Comparison of ENCODE assay signal across 8 cellular contexts in genomic region chr3:39107056-39107873, GRCh38.
DNase-seq lines count a peak whose midpoint lies in the region; ATAC-seq and TF ChIP-seq lines count a peak whose summit lies in the region.

Gene GORASP1, minus strand, starts transcription at chr3:39107627. Its CDS starts 86 bp downstream, at chr3:39107541.
Gene TTC21A, plus strand, starts transcription at chr3:39107680. Its CDS starts 158 bp downstream, at chr3:39107838.

- DNase-seq in NCI-H748 treated with DMSO at 0.1 percent for 48 hours (lab: John Stamatoyannopoulos, UW) (peak; percentile 40), memory B cell (ENCODE audit: low spot score in 2 of 2) (peak; percentile 39 to 65)
- peak; percentile 35 to 36 for DNase-seq in activated CD8-positive, alpha-beta memory T cell treated with anti-CD3 and anti-CD28 coated beads for 1 hour (ENCODE audit: extremely low read depth in 1 of 2, low read depth in 1 of 2)
- DNase-seq in effector memory CD4-positive, alpha-beta T cell, result peak; percentile 44 to 66 (median 62)
- peak; percentile 30 to 57 (median 30) for DNase-seq in stimulated activated CD4-positive, alpha-beta T cell treated with anti-CD3 and anti-CD28 coated beads, TNF-alpha, amount 100 ng/mL, for 48 hours (ENCODE audit: low read depth in 3 of 3)

- peak within 1 kb of the TSS; percentile 93 for H3K27ac Mint-ChIP-seq in memory B cell

- H3K36me3 ChIP-seq in BLaER1 treated with 17β-estradiol and CSF1 and Interleukin-3, amounts not matched to agents 10 nM and 100 nM, result peaks cover 0 to 23% (median 0%) of the 10 kb centered on the region in 11 experiments; a peak in 11 of 22 replicates
- no peaks in the 10 kb centered on the region for H3K36me3 ChIP-seq in effector memory CD4-positive, alpha-beta T cell (ENCODE audit: control insufficient read depth, insufficient read depth, low read length)

- peak within 1 kb of the TSS; percentile 92 to 100 (median 98) for H3K4me2 ChIP-seq in BLaER1 treated with 17β-estradiol and CSF1 and Interleukin-3, amounts not matched to agents 10 nM and 100 nM

- TF ChIP-seq POLR2A in GM19099 (IDR thresholded peaks at IDR 0.05; ENCODE audit: extremely low read depth, insufficient read length, low read depth), result peak; percentile 56

- peaks cover 15% of the 10 kb centered on the region for H3K36me3 Mint-ChIP-seq in memory B cell

- H3K9ac ChIP-seq in BLaER1 treated with 17β-estradiol and CSF1 and Interleukin-3, amounts not matched to agents 10 nM and 100 nM, result peak within 1 kb of the TSS; percentile 87 to 97 (median 92)

- H3K4me3 Mint-ChIP-seq in memory B cell, result peak within 1 kb of the TSS; percentile 98

- peak within 1 kb of the TSS; percentile 80 to 98 (median 96) for H3K4me3 ChIP-seq in BLaER1 treated with 17β-estradiol and CSF1 and Interleukin-3, amounts not matched to agents 10 nM and 100 nM
- peak within 1 kb of the TSS; percentile 91 for H3K4me3 ChIP-seq in effector memory CD4-positive, alpha-beta T cell (ENCODE audit: insufficient read depth, low read depth, low read length, poor library complexity, severe bottlenecking)

- no peaks in the 10 kb centered on the region for H3K9me3 ChIP-seq in BLaER1 treated with 17β-estradiol and CSF1 and Interleukin-3, amounts not matched to agents 10 nM and 100 nM (replicated peaks in 1 of 11)
- H3K9me3 ChIP-seq in effector memory CD4-positive, alpha-beta T cell (ENCODE audit: control insufficient read depth, low read length), result no peaks in the 10 kb centered on the region

- no peaks in the 10 kb centered on the region for H3K9me3 Mint-ChIP-seq in memory B cell

- peaks cover 49% of the 10 kb centered on the region for H3K4me1 Mint-ChIP-seq in memory B cell

- H4K20me1 ChIP-seq in BLaER1 treated with 17β-estradiol and CSF1 and Interleukin-3, amounts not matched to agents 10 nM and 100 nM, result peaks cover 28 to 52% (median 45%) of the 10 kb centered on the region in 11 experiments; a peak in 21 of 22 replicates

- H3K27ac ChIP-seq in BLaER1 treated with 17β-estradiol and CSF1 and Interleukin-3, amounts not matched to agents 10 nM and 100 nM, result peak within 1 kb of the TSS; percentile 84 to 96 (median 89)
- H3K27ac ChIP-seq in effector memory CD4-positive, alpha-beta T cell (ENCODE audit: insufficient read depth, low read length, poor library complexity, severe bottlenecking), result peak within 1 kb of the TSS; percentile 70

- H3K27me3 ChIP-seq in BLaER1 treated with 17β-estradiol and CSF1 and Interleukin-3, amounts not matched to agents 10 nM and 100 nM, result no peaks in the 10 kb centered on the region
- H3K27me3 ChIP-seq in effector memory CD4-positive, alpha-beta T cell (replicated peaks; ENCODE audit: control insufficient read depth, insufficient read depth, low read length, poor library complexity, severe bottlenecking), result no peaks in the 10 kb centered on the region

- H3K4me1 ChIP-seq in BLaER1 treated with 17β-estradiol and CSF1 and Interleukin-3, amounts not matched to agents 10 nM and 100 nM, result peaks cover 54 to 74% (median 64%) of the 10 kb centered on the region in 10 experiments
- peaks cover 20% of the 10 kb centered on the region for H3K4me1 ChIP-seq in effector memory CD4-positive, alpha-beta T cell (ENCODE audit: control insufficient read depth, insufficient read depth, low read length, poor library complexity, severe bottlenecking)

- no peaks in the 10 kb centered on the region for H3K27me3 Mint-ChIP-seq in memory B cell

- ATAC-seq in HG03457 (IDR thresholded peaks at IDR 0.05; ENCODE audit: unreplicated experiment) (peak; percentile 35), memory B cell (ENCODE audit: low read depth) (peak; percentile 48)

Comparison
In these comparisons a context has a peak if more than half of its experiments do, and no peak if none do; other contexts are left out.
1. Peak in every context shown above with its lines: DNase-seq, ATAC-seq, H3K4me3 ChIP-seq and H3K27ac ChIP-seq.